1 cellular context compared by ENCODE assay signal in the genomic region with DNA sequence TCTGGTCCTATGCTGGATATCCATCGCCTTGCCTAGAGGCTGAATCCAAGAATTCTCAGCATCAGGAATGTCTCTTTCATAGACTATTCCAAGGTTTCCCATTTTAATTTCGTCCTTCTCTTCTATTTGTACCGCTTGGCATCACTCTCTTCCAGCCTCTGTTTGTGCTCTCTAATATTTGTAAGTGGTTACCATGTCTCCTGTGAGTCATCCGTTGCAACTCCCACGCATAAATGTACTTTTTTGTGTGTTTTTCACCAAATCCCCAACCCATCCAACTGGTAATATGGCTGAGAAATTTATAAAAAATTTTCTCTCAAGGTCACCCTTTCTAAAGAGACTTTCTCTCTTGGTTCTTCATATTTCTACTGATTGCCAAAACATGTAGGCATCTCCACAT.
A peak's percentile ranks its signal among the peaks of the same experiment; 100 is the strongest.
TF ChIP-seq lines count a peak whose summit lies in the region.

No MANE protein-coding gene starts in this region.

TF ChIP-seq in IMR-90, 13 proteins besides CTCF, POLR2A, EP300 and RAD21:
- TF ChIP-seq MAFK (IDR thresholded peaks at IDR 0.05; ENCODE audit: low read depth, low read length): no peak
- no peak for TF ChIP-seq CEBPB (IDR thresholded peaks at IDR 0.05; ENCODE audit: low read depth, low read length)
- TF ChIP-seq MAZ (IDR thresholded peaks at IDR 0.05; ENCODE audit: borderline replicate concordance, low read depth, low read length): no peak
- no peak for TF ChIP-seq BHLHE40 (IDR thresholded peaks at IDR 0.05; ENCODE audit: low read depth, low read length)
- TF ChIP-seq, protein P1, sequence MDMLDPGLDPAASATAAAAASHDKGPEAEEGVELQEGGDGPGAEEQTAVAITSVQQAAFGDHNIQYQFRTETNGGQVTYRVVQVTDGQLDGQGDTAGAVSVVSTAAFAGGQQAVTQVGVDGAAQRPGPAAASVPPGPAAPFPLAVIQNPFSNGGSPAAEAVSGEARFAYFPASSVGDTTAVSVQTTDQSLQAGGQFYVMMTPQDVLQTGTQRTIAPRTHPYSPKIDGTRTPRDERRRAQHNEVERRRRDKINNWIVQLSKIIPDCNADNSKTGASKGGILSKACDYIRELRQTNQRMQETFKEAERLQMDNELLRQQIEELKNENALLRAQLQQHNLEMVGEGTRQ (IDR thresholded peaks at IDR 0.05; ENCODE audit: low read depth, low read length): no peak
- peak; percentile 63 for TF ChIP-seq FOS (IDR thresholded peaks at IDR 0.05; ENCODE audit: low read depth, low read length)
- no peak for TF ChIP-seq NFE2L2 (IDR thresholded peaks at IDR 0.05; ENCODE audit: low read depth, low read length)
